ENCODE assay signal across 10 cellular contexts in the genomic region with DNA sequence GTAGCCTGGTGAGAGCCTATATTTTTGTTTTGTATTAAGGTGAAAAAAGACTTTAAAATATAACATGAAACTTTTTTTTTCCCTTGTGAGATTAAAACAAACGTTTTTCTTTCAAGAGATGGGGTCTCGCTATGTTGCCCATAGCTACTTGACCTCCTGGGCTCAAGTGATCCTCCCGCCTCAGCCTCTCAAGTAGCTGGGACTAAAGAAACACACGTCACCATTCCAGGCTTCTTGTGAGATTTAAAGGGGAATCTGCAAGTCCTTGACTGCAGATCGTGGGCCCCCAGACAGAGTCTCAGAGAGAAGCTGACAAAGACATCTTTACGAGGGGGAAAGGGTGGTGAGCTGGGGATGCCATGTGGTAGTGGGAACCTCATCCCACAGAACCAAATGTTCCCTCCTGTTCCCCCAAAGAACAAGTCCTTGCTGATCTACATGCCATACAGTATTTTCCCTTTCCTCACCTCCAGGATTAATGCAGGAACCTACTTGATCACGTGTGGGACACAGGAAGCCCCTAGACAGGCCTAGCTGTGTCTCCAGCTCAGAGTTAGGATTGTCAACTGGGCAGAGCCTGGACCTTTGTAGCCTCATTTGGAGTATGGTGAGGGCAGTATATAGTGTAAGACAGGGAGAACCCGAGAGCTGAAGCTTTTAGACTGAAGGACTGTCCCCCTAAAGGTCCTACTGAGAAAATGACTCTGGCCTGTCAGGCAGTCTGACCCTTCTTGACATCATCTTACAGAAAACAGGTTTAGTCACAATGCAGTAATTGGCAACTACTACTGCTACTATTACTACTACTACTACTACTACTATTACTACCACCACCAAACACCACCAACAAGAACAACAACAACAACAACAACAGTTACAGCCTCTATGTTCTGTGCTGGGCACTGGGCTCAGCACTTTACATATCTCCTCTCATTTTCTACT. TPM values are rescaled to one million over a fixed set of nuclear protein-coding genes. Genes with fewer than 3 reads are reported as not detected.
A peak's percentile ranks its signal among the peaks of the same experiment; 100 is the strongest.
DNase-seq lines count a peak whose midpoint lies in the region; ATAC-seq and TF ChIP-seq lines count a peak whose summit lies in the region.
"Had no signal": no experiment of that assay in that cellular context is flagged by ENCODE, and none has a peak within 500 bp of the region (broad histone marks: within the 10 kb centered on the region; RNA-seq: fewer than 3 reads in every experiment).

No MANE protein-coding gene starts in this region.

- 24 to 45% (median 33%) methylated on average over 8 of the region's 8 CpGs for WGBS in psoas muscle, 3 donors

- peaks cover 76% of the 10 kb centered on the region for H3K4me1 ChIP-seq in DOHH2 (ENCODE audit: control insufficient read depth, low read length)
- peaks cover 30 to 84% (median 49%) of the 10 kb centered on the region in 4 donors for H3K4me1 ChIP-seq in Peyer's patch
- H3K4me1 ChIP-seq in psoas muscle = peaks cover 77% of the 10 kb centered on the region

- intact Hi-C loops in dorsolateral prefrontal cortex (cut with DNase I) (loop anchor here (10.0 kb wide), 2 partner anchors 148 to 248 kb away; a partner anchor contains a TSS), psoas muscle (cut with DNase I) (loop anchor here (2.0 to 10.0 kb wide), 2 partner anchors 24 to 48 kb away; a partner anchor contains a TSS)

- H3K36me3 ChIP-seq in DOHH2 (ENCODE audit: control insufficient read depth, low read length) = peaks cover 26% of the 10 kb centered on the region
- peaks cover 0 to 3% (median 0%) of the 10 kb centered on the region in 3 donors for H3K36me3 ChIP-seq in Peyer's patch
- peaks cover 0 to 5% of the 10 kb centered on the region in 2 donors for H3K36me3 ChIP-seq in psoas muscle (ENCODE audit: insufficient read depth in 1 of 2, low read depth in 1 of 2)

- ATAC-seq in psoas muscle = no peak
- ATAC-seq in HG03039 (IDR thresholded peaks at IDR 0.05; ENCODE audit: unreplicated experiment) = no peak
- no peak for ATAC-seq in HG03135 (IDR thresholded peaks at IDR 0.05; ENCODE audit: unreplicated experiment)
- no peak for ATAC-seq in GM21619 (IDR thresholded peaks at IDR 0.05; ENCODE audit: unreplicated experiment)
- ATAC-seq in HG02970 (IDR thresholded peaks at IDR 0.05; ENCODE audit: low FRiP score, unreplicated experiment) = no peak

- no peak for TF ChIP-seq CTCF in DOHH2 (IDR thresholded peaks at IDR 0.05; ENCODE audit: low read depth, low read length, poor library complexity, severe bottlenecking)
- TF ChIP-seq CTCF in Peyer's patch (IDR thresholded peaks at IDR 0.05) = peak in 1 of 6 experiments; percentile 2
- TF ChIP-seq CTCF in dorsolateral prefrontal cortex (IDR thresholded peaks at IDR 0.05 in 54 of 56, conservative IDR thresholded peaks at IDR 0.05 in 2 of 56; ENCODE audit: low read depth in 1 of 56, partially characterized antibody in 56 of 56) = no peak
- no peak for TF ChIP-seq CTCF in psoas muscle (IDR thresholded peaks at IDR 0.05)

- DNase-seq in Peyer's patch (peak in 1 of 3 donors; percentile 53), dorsolateral prefrontal cortex (no peak), psoas muscle (no peak)
- DNase-seq: NCI-H82 had no signal

- H3K27ac ChIP-seq in DOHH2 (ENCODE audit: low read depth, low read length) (peak overlapping the region; percentile 72), Peyer's patch (peak overlapping the region; percentile 98 to 100 (median 100)), dorsolateral prefrontal cortex (peak overlapping the region in 49 of 59 donors; percentile 1 to 82 (median 50)), psoas muscle (peak overlapping the region; percentile 94)

- H3K27me3 ChIP-seq in DOHH2 (ENCODE audit: control insufficient read depth, low read length) = no peaks in the 10 kb centered on the region
- no peaks in the 10 kb centered on the region for H3K27me3 ChIP-seq in Peyer's patch
- H3K27me3 ChIP-seq in dorsolateral prefrontal cortex = no peaks in the 10 kb centered on the region
- H3K27me3 ChIP-seq in psoas muscle (ENCODE audit: insufficient read depth in 3 of 3, low read length in 2 of 3) = no peaks in the 10 kb centered on the region

- H3K9me3 ChIP-seq in DOHH2 (ENCODE audit: control insufficient read depth, insufficient read depth, low read length) = no peaks in the 10 kb centered on the region
- no peaks in the 10 kb centered on the region for H3K9me3 ChIP-seq in Peyer's patch
- no peaks in the 10 kb centered on the region for H3K9me3 ChIP-seq in psoas muscle

- peaks cover 81% of the 10 kb centered on the region for H3K79me2 ChIP-seq in DOHH2 (ENCODE audit: control insufficient read depth, low read length)

- no peak for TF ChIP-seq POLR2A in Peyer's patch (IDR thresholded peaks at IDR 0.05)

- H3K4me3 ChIP-seq in DOHH2 (ENCODE audit: low read length) (peak overlapping the region; percentile 97), Peyer's patch (peak overlapping the region in 3 of 4 donors; percentile 18 to 46 (median 42)), dorsolateral prefrontal cortex (peak overlapping the region in 17 of 59 donors; percentile 2 to 45 (median 19)), psoas muscle (peak overlapping the region; percentile 93)

- H3F3A ChIP-seq in DOHH2 (ENCODE audit: control insufficient read depth, insufficient read depth) = peaks cover 23% of the 10 kb centered on the region

- no peaks in the 10 kb centered on the region for H3K9me2 ChIP-seq in DOHH2 (replicated peaks; ENCODE audit: control insufficient read depth, low read length)

- H3K4me2 ChIP-seq in DOHH2 (ENCODE audit: low read length) = peak overlapping the region; percentile 81

- no peaks in the 10 kb centered on the region for H4K20me1 ChIP-seq in DOHH2 (ENCODE audit: control insufficient read depth, insufficient read depth, low read depth, low read length)

RNA-seq across cellular contexts. Expression of a gene that starts 4.1 kb away (rescaled TPM):
- total RNA-seq in Peyer's patch (10 to 100 TPM; 16.5 to 30.4 (median 24.7) TPM), dorsolateral prefrontal cortex (10 to 100 TPM in 53 of 120 experiments, 1 to 10 TPM in 67; 5.4 to 21.7 (median 9.8) TPM), psoas muscle (10 to 100 TPM; 21.8 to 53.5 (median 30.1) TPM)
- polyA plus RNA-seq in psoas muscle = 10 to 100 TPM; 12.4 to 28.1 (median 24.6) TPM

RNA-seq across cellular contexts. Expression of a gene that starts 50.9 kb away (rescaled TPM):
- not detected for total RNA-seq in Peyer's patch
- total RNA-seq in dorsolateral prefrontal cortex = under 1 TPM in 9 of 120 experiments, not detected in 111; 0.26 to 0.63 (median 0.35) TPM
- total RNA-seq in psoas muscle = under 1 TPM in 1 of 4 donors, not detected in 3; 0.11 TPM
- polyA plus RNA-seq in psoas muscle = not detected
- total RNA-seq: dermis microvascular lymphatic vessel endothelial cell had no signal
